1 cellular context compared by ENCODE assay signal in the genomic region with DNA sequence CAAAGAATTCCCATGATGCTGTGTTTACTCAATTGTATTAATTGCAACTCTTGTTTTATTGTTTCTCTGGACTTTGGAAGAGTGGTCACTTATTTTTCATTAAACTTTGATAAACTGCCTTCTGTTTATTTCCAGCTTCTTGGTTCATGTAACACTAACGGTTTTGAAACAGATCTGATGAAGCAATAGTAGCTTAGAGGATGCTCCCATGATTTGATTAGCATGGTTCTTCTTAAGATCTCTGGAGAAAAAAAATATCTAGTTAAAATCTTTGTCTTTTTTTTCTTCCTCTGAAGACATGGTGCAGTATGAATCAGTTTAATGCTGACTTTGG.
TF ChIP-seq lines count a peak whose summit lies in the region.

No MANE protein-coding gene starts in this region.

TF ChIP-seq in GM23338, 12 proteins besides CTCF, POLR2A, EP300 and RAD21 (continued from another document):
- TF ChIP-seq, protein P1, sequence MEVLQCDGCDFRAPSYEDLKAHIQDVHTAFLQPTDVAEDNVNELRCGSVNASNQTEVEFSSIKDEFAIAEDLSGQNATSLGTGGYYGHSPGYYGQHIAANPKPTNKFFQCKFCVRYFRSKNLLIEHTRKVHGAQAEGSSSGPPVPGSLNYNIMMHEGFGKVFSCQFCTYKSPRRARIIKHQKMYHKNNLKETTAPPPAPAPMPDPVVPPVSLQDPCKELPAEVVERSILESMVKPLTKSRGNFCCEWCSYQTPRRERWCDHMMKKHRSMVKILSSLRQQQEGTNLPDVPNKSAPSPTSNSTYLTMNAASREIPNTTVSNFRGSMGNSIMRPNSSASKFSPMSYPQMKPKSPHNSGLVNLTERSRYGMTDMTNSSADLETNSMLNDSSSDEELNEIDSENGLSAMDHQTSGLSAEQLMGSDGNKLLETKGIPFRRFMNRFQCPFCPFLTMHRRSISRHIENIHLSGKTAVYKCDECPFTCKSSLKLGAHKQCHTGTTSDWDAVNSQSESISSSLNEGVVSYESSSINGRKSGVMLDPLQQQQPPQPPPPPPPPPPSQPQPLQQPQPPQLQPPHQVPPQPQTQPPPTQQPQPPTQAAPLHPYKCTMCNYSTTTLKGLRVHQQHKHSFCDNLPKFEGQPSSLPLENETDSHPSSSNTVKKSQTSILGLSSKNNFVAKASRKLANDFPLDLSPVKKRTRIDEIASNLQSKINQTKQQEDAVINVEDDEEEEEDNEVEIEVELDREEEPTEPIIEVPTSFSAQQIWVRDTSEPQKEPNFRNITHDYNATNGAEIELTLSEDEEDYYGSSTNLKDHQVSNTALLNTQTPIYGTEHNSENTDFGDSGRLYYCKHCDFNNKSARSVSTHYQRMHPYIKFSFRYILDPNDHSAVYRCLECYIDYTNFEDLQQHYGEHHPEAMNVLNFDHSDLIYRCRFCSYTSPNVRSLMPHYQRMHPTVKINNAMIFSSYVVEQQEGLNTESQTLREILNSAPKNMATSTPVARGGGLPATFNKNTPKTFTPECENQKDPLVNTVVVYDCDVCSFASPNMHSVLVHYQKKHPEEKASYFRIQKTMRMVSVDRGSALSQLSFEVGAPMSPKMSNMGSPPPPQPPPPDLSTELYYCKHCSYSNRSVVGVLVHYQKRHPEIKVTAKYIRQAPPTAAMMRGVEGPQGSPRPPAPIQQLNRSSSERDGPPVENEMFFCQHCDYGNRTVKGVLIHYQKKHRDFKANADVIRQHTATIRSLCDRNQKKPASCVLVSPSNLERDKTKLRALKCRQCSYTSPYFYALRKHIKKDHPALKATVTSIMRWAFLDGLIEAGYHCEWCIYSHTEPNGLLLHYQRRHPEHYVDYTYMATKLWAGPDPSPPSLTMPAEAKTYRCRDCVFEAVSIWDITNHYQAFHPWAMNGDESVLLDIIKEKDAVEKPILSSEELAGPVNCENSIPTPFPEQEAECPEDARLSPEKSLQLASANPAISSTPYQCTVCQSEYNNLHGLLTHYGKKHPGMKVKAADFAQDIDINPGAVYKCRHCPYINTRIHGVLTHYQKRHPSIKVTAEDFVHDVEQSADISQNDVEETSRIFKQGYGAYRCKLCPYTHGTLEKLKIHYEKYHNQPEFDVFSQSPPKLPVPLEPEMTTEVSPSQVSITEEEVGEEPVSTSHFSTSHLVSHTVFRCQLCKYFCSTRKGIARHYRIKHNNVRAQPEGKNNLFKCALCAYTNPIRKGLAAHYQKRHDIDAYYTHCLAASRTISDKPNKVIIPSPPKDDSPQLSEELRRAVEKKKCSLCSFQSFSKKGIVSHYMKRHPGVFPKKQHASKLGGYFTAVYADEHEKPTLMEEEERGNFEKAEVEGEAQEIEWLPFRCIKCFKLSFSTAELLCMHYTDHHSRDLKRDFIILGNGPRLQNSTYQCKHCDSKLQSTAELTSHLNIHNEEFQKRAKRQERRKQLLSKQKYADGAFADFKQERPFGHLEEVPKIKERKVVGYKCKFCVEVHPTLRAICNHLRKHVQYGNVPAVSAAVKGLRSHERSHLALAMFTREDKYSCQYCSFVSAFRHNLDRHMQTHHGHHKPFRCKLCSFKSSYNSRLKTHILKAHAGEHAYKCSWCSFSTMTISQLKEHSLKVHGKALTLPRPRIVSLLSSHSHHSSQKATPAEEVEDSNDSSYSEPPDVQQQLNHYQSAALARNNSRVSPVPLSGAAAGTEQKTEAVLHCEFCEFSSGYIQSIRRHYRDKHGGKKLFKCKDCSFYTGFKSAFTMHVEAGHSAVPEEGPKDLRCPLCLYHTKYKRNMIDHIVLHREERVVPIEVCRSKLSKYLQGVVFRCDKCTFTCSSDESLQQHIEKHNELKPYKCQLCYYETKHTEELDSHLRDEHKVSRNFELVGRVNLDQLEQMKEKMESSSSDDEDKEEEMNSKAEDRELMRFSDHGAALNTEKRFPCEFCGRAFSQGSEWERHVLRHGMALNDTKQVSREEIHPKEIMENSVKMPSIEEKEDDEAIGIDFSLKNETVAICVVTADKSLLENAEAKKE (CRISPR knock-in tag; IDR thresholded peaks at IDR 0.05): no peak
- TF ChIP-seq STAT1 (IDR thresholded peaks at IDR 0.05; ENCODE audit: unreplicated experiment) (no peak), NANOG (IDR thresholded peaks at IDR 0.05; ENCODE audit: borderline replicate concordance) (no peak), POLR2AphosphoS5 (IDR thresholded peaks at IDR 0.05; ENCODE audit: low read depth) (no peak), ZNF114 (CRISPR knock-in tag; IDR thresholded peaks at IDR 0.05) (no peak), CREB1 (CRISPR knock-in tag; IDR thresholded peaks at IDR 0.05; ENCODE audit: low read depth) (no peak), ZNF331 (CRISPR knock-in tag; IDR thresholded peaks at IDR 0.05; ENCODE audit: low read depth) (no peak), JUNB (IDR thresholded peaks at IDR 0.05; ENCODE audit: unreplicated experiment) (no peak), EZH2 (IDR thresholded peaks at IDR 0.05; ENCODE audit: low read depth, unreplicated experiment) (no peak)
TF ChIP-seq in GM23338: peak in this region for 0.
